ENCODE assay signal across 14 cellular contexts in the genomic region with DNA sequence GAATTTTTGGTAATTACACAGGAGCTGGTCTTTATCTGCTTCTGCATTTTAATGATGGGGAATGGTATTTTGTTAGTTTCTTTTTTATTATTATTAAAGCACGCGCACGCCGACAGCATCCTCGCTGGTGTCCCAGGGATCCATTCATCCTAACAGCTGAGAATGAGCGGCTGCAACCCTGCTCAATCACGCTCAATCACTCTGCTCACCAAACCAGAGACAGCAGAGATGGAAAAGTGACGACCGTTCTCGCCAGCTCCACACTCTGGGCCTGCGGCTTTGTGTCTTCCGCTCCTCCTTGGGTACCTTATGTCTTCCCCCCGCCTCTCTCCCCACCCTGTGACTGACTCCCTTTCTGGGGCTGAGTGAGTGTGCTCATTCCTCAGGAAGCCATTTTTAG.
DNase-seq lines count a peak whose midpoint lies in the region; ATAC-seq and TF ChIP-seq lines count a peak whose summit lies in the region.
"Had no signal": no experiment of that assay in that cellular context is flagged by ENCODE, and none has a peak within 500 bp of the region (broad histone marks: within the 10 kb centered on the region; RNA-seq: fewer than 3 reads in every experiment).

No MANE protein-coding gene starts in this region.

- H3K9me3 ChIP-seq in neural cell (ENCODE audit: low read length) (no peaks in the 10 kb centered on the region), spleen (peaks cover 0 to 7% (median 0%) of the 10 kb centered on the region in 8 donors), upper lobe of right lung (no peaks in the 10 kb centered on the region)
- H3K9me3 ChIP-seq: Caco-2 had no signal

- no peaks in the 10 kb centered on the region for H3K9me2 ChIP-seq in neural cell (ENCODE audit: insufficient read depth, low read length)

- no peaks in the 10 kb centered on the region for H3K4me1 ChIP-seq in spleen
- no peaks in the 10 kb centered on the region for H3K4me1 ChIP-seq in upper lobe of right lung

- no peak overlapping the region for H2AFZ ChIP-seq in neural cell (ENCODE audit: low read depth, low read length)

- H3K27me3 ChIP-seq in neural cell (ENCODE audit: insufficient read depth, low read depth, low read length) (no peaks in the 10 kb centered on the region), spleen (replicated peaks in 1 of 7) (peaks cover 0 to 24% (median 0%) of the 10 kb centered on the region in 7 donors), upper lobe of right lung (no peaks in the 10 kb centered on the region)

- no peak for ATAC-seq in upper lobe of right lung
- ATAC-seq in GM21619 (IDR thresholded peaks at IDR 0.05; ENCODE audit: unreplicated experiment) = no peak
- ATAC-seq in HG02884 (IDR thresholded peaks at IDR 0.05; ENCODE audit: unreplicated experiment) = no peak
- ATAC-seq: HepG2 had no signal

- H3K4me3 ChIP-seq in neural cell (ENCODE audit: low read length) (no peak overlapping the region), spleen (no peak overlapping the region), upper lobe of right lung (no peak overlapping the region)

- TF ChIP-seq CTCF in neural cell (IDR thresholded peaks at IDR 0.05; ENCODE audit: poor library complexity, severe bottlenecking) (no peak), spleen (IDR thresholded peaks at IDR 0.05 in 8 of 11, conservative IDR thresholded peaks at IDR 0.05 in 3 of 11) (no peak), upper lobe of right lung (IDR thresholded peaks at IDR 0.05) (no peak)

- peak in 1 of 61 donors; percentile 26 for DNase-seq in caudate nucleus (lab: John Stamatoyannopoulos, UW)
- peak; percentile 14 for DNase-seq in spleen
- peak; percentile 25 for DNase-seq in upper lobe of right lung
- no peak for DNase-seq in NCI-H82 treated with DMSO at 0.1 percent for 48 hours (lab: John Stamatoyannopoulos, UW; ENCODE audit: unreplicated experiment)
- DNase-seq: ACHN; Caco-2; CD4-positive, alpha-beta T cell; GDM1; H9 had no signal

- no peaks in the 10 kb centered on the region for H3K36me3 ChIP-seq in neural cell (ENCODE audit: insufficient read depth, low read length)
- H3K36me3 ChIP-seq in spleen = no peaks in the 10 kb centered on the region
- H3K36me3 ChIP-seq in upper lobe of right lung = no peaks in the 10 kb centered on the region

- peaks cover 4% of the 10 kb centered on the region for H3F3A ChIP-seq in neural cell (ENCODE audit: insufficient read depth, low read length, poor library complexity, severe bottlenecking)

- no peaks in the 10 kb centered on the region for H4K20me1 ChIP-seq in neural cell (ENCODE audit: insufficient read depth)

- TF ChIP-seq RAD21 in neural cell (conservative IDR thresholded peaks at IDR 0.05) = no peak

- TF ChIP-seq POLR2A in spleen (IDR thresholded peaks at IDR 0.05) = no peak

- 91 to 96% (median 93%) methylated on average over 13 of the region's 13 CpGs for WGBS in spleen, 5 donors

- no peak overlapping the region for H3K4me2 ChIP-seq in neural cell (ENCODE audit: low read length)

- no peak overlapping the region for H3K9ac ChIP-seq in neural cell (ENCODE audit: low read length)

- TF ChIP-seq EP300 in neural cell (conservative IDR thresholded peaks at IDR 0.05; ENCODE audit: poor library complexity, severe bottlenecking) = no peak

- no peaks in the 10 kb centered on the region for H3K79me2 ChIP-seq in neural cell (replicated peaks; ENCODE audit: insufficient read depth, low read length)

- intact Hi-C loops in spleen (cut with DNase I; ENCODE audit: low total_unique reads) = no loop called here
- intact Hi-C loops in upper lobe of right lung (cut with DNase I) = no loop called here

- H3K27ac ChIP-seq in caudate nucleus (ENCODE audit: low read depth, low read length) (peak overlapping the region; percentile 23), neural cell (ENCODE audit: low read length) (peak overlapping the region; percentile 19), spleen (no peak overlapping the region), upper lobe of right lung (no peak overlapping the region)
- H3K27ac ChIP-seq: C4-2B had no signal

TF ChIP-seq in neural cell, 6 proteins besides CTCF, POLR2A, EP300 and RAD21:
- no peak for TF ChIP-seq POLR2AphosphoS5 (IDR thresholded peaks at IDR 0.05)
- TF ChIP-seq EZH2 (IDR thresholded peaks at IDR 0.05; ENCODE audit: borderline replicate concordance, insufficient read depth, low read length, poor library complexity, severe bottlenecking) = no peak
- no peak for TF ChIP-seq SMC3 (conservative IDR thresholded peaks at IDR 0.05; ENCODE audit: poor library complexity)
- TF ChIP-seq, protein P1, sequence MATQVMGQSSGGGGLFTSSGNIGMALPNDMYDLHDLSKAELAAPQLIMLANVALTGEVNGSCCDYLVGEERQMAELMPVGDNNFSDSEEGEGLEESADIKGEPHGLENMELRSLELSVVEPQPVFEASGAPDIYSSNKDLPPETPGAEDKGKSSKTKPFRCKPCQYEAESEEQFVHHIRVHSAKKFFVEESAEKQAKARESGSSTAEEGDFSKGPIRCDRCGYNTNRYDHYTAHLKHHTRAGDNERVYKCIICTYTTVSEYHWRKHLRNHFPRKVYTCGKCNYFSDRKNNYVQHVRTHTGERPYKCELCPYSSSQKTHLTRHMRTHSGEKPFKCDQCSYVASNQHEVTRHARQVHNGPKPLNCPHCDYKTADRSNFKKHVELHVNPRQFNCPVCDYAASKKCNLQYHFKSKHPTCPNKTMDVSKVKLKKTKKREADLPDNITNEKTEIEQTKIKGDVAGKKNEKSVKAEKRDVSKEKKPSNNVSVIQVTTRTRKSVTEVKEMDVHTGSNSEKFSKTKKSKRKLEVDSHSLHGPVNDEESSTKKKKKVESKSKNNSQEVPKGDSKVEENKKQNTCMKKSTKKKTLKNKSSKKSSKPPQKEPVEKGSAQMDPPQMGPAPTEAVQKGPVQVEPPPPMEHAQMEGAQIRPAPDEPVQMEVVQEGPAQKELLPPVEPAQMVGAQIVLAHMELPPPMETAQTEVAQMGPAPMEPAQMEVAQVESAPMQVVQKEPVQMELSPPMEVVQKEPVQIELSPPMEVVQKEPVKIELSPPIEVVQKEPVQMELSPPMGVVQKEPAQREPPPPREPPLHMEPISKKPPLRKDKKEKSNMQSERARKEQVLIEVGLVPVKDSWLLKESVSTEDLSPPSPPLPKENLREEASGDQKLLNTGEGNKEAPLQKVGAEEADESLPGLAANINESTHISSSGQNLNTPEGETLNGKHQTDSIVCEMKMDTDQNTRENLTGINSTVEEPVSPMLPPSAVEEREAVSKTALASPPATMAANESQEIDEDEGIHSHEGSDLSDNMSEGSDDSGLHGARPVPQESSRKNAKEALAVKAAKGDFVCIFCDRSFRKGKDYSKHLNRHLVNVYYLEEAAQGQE (IDR thresholded peaks at IDR 0.05; ENCODE audit: borderline replicate concordance) = no peak
- no peak for TF ChIP-seq TAF1 (IDR thresholded peaks at IDR 0.05; ENCODE audit: low read depth)
- TF ChIP-seq MXI1 (conservative IDR thresholded peaks at IDR 0.05; ENCODE audit: poor library complexity, severe bottlenecking) = no peak

Comparison
In these comparisons a context has a peak if more than half of its experiments do, and no peak if none do; other contexts are left out.
1. H3K27ac ChIP-seq: peak in caudate nucleus (single experiment) and neural cell (single experiment); none in spleen (0 of 8) and upper lobe of right lung (single experiment).